9 cellular contexts compared by ENCODE assay signal in genomic region chr10:28669227-28670173, GRCh38. TPM values are rescaled to one million over a fixed set of nuclear protein-coding genes. Genes with fewer than 3 reads are reported as not detected.
DNase-seq lines count a peak whose midpoint lies in the region; ATAC-seq and TF ChIP-seq lines count a peak whose summit lies in the region.
"Had no signal": no experiment of that assay in that cellular context is flagged by ENCODE, and none has a peak within 500 bp of the region (broad histone marks: within the 10 kb centered on the region; RNA-seq: fewer than 3 reads in every experiment).

No MANE protein-coding gene starts in this region.

- POLR2A ChIA-PET in CD4-positive, alpha-beta T cell (lab: Charles Lee) = no interaction called here

- no peaks in the 10 kb centered on the region for H3K4me1 ChIP-seq in endodermal cell (ENCODE audit: control insufficient read depth, insufficient read depth, low read length)
- H3K4me1 ChIP-seq in effector memory CD4-positive, alpha-beta T cell (ENCODE audit: control insufficient read depth, insufficient read depth, low read length, poor library complexity, severe bottlenecking) = no peaks in the 10 kb centered on the region

- H3K27me3 ChIP-seq in CD4-positive, alpha-beta T cell (ENCODE audit: control insufficient read depth, insufficient read depth, low read length) = peaks cover 79% of the 10 kb centered on the region
- H3K27me3 ChIP-seq in endodermal cell (ENCODE audit: control insufficient read depth, insufficient read depth, low read length, poor library complexity, severe bottlenecking) = peaks cover 72% of the 10 kb centered on the region
- H3K27me3 ChIP-seq in effector memory CD4-positive, alpha-beta T cell (replicated peaks; ENCODE audit: control insufficient read depth, insufficient read depth, low read length, poor library complexity, severe bottlenecking) = no peaks in the 10 kb centered on the region

- peaks cover 91% of the 10 kb centered on the region for H3K27me3 Mint-ChIP-seq in CD4-positive, alpha-beta T cell
- H3K27me3 Mint-ChIP-seq in endodermal cell (ENCODE audit: insufficient read depth) (peaks cover 66% of the 10 kb centered on the region), osteocyte (ENCODE audit: unreplicated experiment) (peaks cover 54% of the 10 kb centered on the region)

- H3K4me3 Mint-ChIP-seq in CD4-positive, alpha-beta T cell = peak overlapping the region; percentile 43
- H3K4me3 Mint-ChIP-seq in endodermal cell (peak overlapping the region; percentile 65), osteocyte (ENCODE audit: unreplicated experiment) (peak overlapping the region; percentile 88)

- no peaks in the 10 kb centered on the region for H3K36me3 ChIP-seq in endodermal cell (ENCODE audit: control insufficient read depth, insufficient read depth, low read length)
- no peaks in the 10 kb centered on the region for H3K36me3 ChIP-seq in effector memory CD4-positive, alpha-beta T cell (ENCODE audit: control insufficient read depth, insufficient read depth, low read length)
- H3K36me3 ChIP-seq: transverse colon had no signal

- peaks cover 11% of the 10 kb centered on the region for H3K4me1 Mint-ChIP-seq in CD4-positive, alpha-beta T cell (ENCODE audit: low read depth)
- H3K4me1 Mint-ChIP-seq in endodermal cell (peaks cover 24% of the 10 kb centered on the region), osteocyte (ENCODE audit: unreplicated experiment) (peaks cover 13% of the 10 kb centered on the region)

- CTCF ChIA-PET in CD4-positive, alpha-beta T cell (lab: Charles Lee) = interaction anchor here (1.5 to 1.8 kb wide), 2 partner anchors 8 to 25 kb away, joined by 3 to 4 read pairs; partner anchors contain the start of gene BAMBI

- WGBS in endodermal cell (ENCODE audit: insufficient coverage in 1 of 2, insufficient read length in 1 of 2), 2 experiments = 53 to 80% methylated on average over 13 to 21 of the region's 21 CpGs

- H3K9me3 ChIP-seq in CD4-positive, alpha-beta T cell (ENCODE audit: control insufficient read depth, low read length) = no peaks in the 10 kb centered on the region
- no peaks in the 10 kb centered on the region for H3K9me3 ChIP-seq in endodermal cell (ENCODE audit: control insufficient read depth, low read length)
- H3K9me3 ChIP-seq in effector memory CD4-positive, alpha-beta T cell (ENCODE audit: control insufficient read depth, low read length) = no peaks in the 10 kb centered on the region
- H3K9me3 ChIP-seq: transverse colon had no signal

- TF ChIP-seq CTCF in CD4-positive, alpha-beta T cell (IDR thresholded peaks at IDR 0.05) = no peak
- no peak for TF ChIP-seq CTCF in endodermal cell (conservative IDR thresholded peaks at IDR 0.05)
- TF ChIP-seq CTCF in osteocyte (IDR thresholded peaks at IDR 0.05) = no peak
- no peak for TF ChIP-seq CTCF in GM10266 (IDR thresholded peaks at IDR 0.05; ENCODE audit: control insufficient read depth, insufficient read depth, low read depth, missing control alignments)

- intact Hi-C loops in CD4-positive, alpha-beta T cell (cut with DNase I, micrococcal nuclease) = loop anchor here in 1 of 2 experiments (10.0 kb wide), 2 partner anchors 235 to 715 kb away; no protein-coding TSS in a partner anchor

- no peak for ATAC-seq in CD4-positive, alpha-beta T cell (ENCODE audit: poor library complexity)
- ATAC-seq in GM18873 (IDR thresholded peaks at IDR 0.05; ENCODE audit: low FRiP score, unreplicated experiment) (no peak), HG03196 (IDR thresholded peaks at IDR 0.05; ENCODE audit: unreplicated experiment) (no peak)

- no peaks in the 10 kb centered on the region for H3K9me3 Mint-ChIP-seq in CD4-positive, alpha-beta T cell
- no peaks in the 10 kb centered on the region for H3K9me3 Mint-ChIP-seq in endodermal cell
- no peaks in the 10 kb centered on the region for H3K9me3 Mint-ChIP-seq in osteocyte (ENCODE audit: unreplicated experiment)

- H3K9ac ChIP-seq in endodermal cell (ENCODE audit: extremely low read depth, low read length, poor library complexity, severe bottlenecking) = no peak overlapping the region

- H3K4me3 ChIP-seq in endodermal cell (ENCODE audit: low read length) = peak overlapping the region; percentile 87
- no peak overlapping the region for H3K4me3 ChIP-seq in effector memory CD4-positive, alpha-beta T cell (ENCODE audit: insufficient read depth, low read depth, low read length, poor library complexity, severe bottlenecking)

- no peaks in the 10 kb centered on the region for H3K36me3 Mint-ChIP-seq in CD4-positive, alpha-beta T cell (ENCODE audit: low read depth)
- H3K36me3 Mint-ChIP-seq in endodermal cell (ENCODE audit: low read depth) = no peaks in the 10 kb centered on the region
- H3K36me3 Mint-ChIP-seq in osteocyte (ENCODE audit: unreplicated experiment) = no peaks in the 10 kb centered on the region

- H3K27ac ChIP-seq in CD4-positive, alpha-beta T cell (ENCODE audit: low read depth, low read length) = no peak overlapping the region
- H3K27ac ChIP-seq in endodermal cell (ENCODE audit: low read depth, low read length) = no peak overlapping the region
- H3K27ac ChIP-seq in effector memory CD4-positive, alpha-beta T cell (ENCODE audit: insufficient read depth, low read length, poor library complexity, severe bottlenecking) = no peak overlapping the region
- H3K27ac ChIP-seq: transverse colon had no signal

- no peak for DNase-seq in CD4-positive, alpha-beta T cell
- peak; percentile 30 for DNase-seq in NCI-H146 treated with DMSO at 0.1 percent for 48 hours (lab: John Stamatoyannopoulos, UW; ENCODE audit: unreplicated experiment)
- DNase-seq in endodermal cell = no peak
- DNase-seq in osteocyte (ENCODE audit: extremely low spot score, unreplicated experiment) = peak; percentile 25
- DNase-seq in effector memory CD4-positive, alpha-beta T cell = no peak
- DNase-seq in GM10266 (ENCODE audit: extremely low spot score) = no peak

- H3K27ac Mint-ChIP-seq in CD4-positive, alpha-beta T cell = no peak overlapping the region
- H3K27ac Mint-ChIP-seq in endodermal cell = no peak overlapping the region
- no peak overlapping the region for H3K27ac Mint-ChIP-seq in osteocyte (ENCODE audit: unreplicated experiment)

RNA-seq across cellular contexts. Expression of gene BAMBI, which starts 7.8 kb away (rescaled TPM):
- 1 to 10 TPM; 2.5 to 2.9 TPM for total RNA-seq in CD4-positive, alpha-beta T cell
- total RNA-seq in endodermal cell (10 to 100 TPM; 41.4 to 49.2 TPM), osteocyte (6.1 and 6.8 TPM in 2 replicates)
- 37.6 TPM for polyA plus RNA-seq in endodermal cell (2013, experiment 1 of 2)
- polyA plus RNA-seq in endodermal cell (2013, experiment 2 of 2) = 37.0 TPM

Comparison
In these comparisons a context has a peak if more than half of its experiments do, and no peak if none do; other contexts are left out.
1. DNase-seq: peak in NCI-H146 treated with DMSO at 0.1 percent for 48 hours (single experiment) and osteocyte (single experiment); none in CD4-positive, alpha-beta T cell (0 of 10), endodermal cell (single experiment), effector memory CD4-positive, alpha-beta T cell (0 of 3) and GM10266 (single experiment).
2. Peak in every context shown above with its lines, with median percentiles within 50 percentile points of each other: H3K4me3 Mint-ChIP-seq.